In the genomic region with DNA sequence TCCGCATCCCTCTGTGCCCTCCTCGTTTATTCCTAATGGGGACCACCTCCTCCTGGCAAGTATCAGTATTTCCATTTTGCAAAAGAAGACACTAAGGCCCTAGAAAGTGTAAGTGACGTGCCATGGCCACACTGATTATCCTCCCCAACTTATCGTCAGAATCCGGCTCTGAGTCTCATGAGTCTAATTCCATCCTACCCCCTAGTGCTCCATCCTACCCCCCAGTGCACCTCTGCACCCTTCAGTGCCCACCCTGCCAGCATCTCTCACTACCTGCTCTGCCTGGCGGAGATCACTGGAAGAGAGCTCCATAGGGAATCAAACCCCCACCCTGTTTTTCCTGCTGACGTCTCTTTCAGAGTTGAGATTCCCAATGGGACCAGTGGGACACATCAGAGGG, we compare ENCODE assay signal across 23 cellular contexts. TPM values are rescaled to one million over a fixed set of nuclear protein-coding genes. Genes with fewer than 3 reads are reported as not detected.
A peak's percentile ranks its signal among the peaks of the same experiment; 100 is the strongest.
DNase-seq lines count a peak whose midpoint lies in the region; ATAC-seq and TF ChIP-seq lines count a peak whose summit lies in the region.
"Had no signal": no experiment of that assay in that cellular context is flagged by ENCODE, and none has a peak within 500 bp of the region (broad histone marks: within the 10 kb centered on the region; RNA-seq: fewer than 3 reads in every experiment).

No MANE protein-coding gene starts in this region.

- H3K27me3 ChIP-seq in mammary epithelial cell (ENCODE audit: insufficient read depth, low read length) (no peaks in the 10 kb centered on the region), hepatocyte (no peaks in the 10 kb centered on the region), thoracic aorta (replicated peaks; ENCODE audit: insufficient read depth) (no peaks in the 10 kb centered on the region), transverse colon (no peaks in the 10 kb centered on the region)
- H3K27me3 ChIP-seq: Peyer's patch had no signal

- BruUV-seq in MCF 10A (replicated peaks; lab: Mats Ljungman, UMichigan) (no TSS peak), mammary epithelial cell (replicated peaks; lab: Mats Ljungman, UMichigan) (no TSS peak)

- H3K4me1 ChIP-seq in mammary epithelial cell (ENCODE audit: insufficient read depth, low read length) (peaks cover 21% of the 10 kb centered on the region), hepatocyte (ENCODE audit: insufficient read depth) (peaks cover 36% of the 10 kb centered on the region), thoracic aorta (ENCODE audit: control insufficient read depth in 1 of 2, low read depth in 2 of 2) (peaks cover 20 to 59% of the 10 kb centered on the region in 2 donors), transverse colon (peaks cover 3 to 23% (median 18%) of the 10 kb centered on the region in 4 donors)

- dilution Hi-C loops in mammary epithelial cell (cut with HindIII; ENCODE audit: low sequenced_read_pairs): no loop called here

- no peak for TF ChIP-seq CTCF in MCF 10A (IDR thresholded peaks at IDR 0.05; ENCODE audit: unreplicated experiment)
- no peak for TF ChIP-seq CTCF in mammary epithelial cell (conservative IDR thresholded peaks at IDR 0.05 in 1 of 2, IDR thresholded peaks at IDR 0.05 in 1 of 2; ENCODE audit: extremely low read depth in 1 of 2, insufficient read depth in 1 of 2, low read depth in 1 of 2, low read length in 2 of 2)
- no peak for TF ChIP-seq CTCF in hepatocyte (IDR thresholded peaks at IDR 0.05; ENCODE audit: poor library complexity)
- TF ChIP-seq CTCF in neural crest cell (conservative IDR thresholded peaks at IDR 0.05): no peak
- no peak for TF ChIP-seq CTCF in thoracic aorta (IDR thresholded peaks at IDR 0.05)
- TF ChIP-seq CTCF in transverse colon (IDR thresholded peaks at IDR 0.05): no peak

- TF ChIP-seq POLR2A in transverse colon (IDR thresholded peaks at IDR 0.05): no peak

- DNase-seq in MCF 10A (ENCODE audit: unreplicated experiment) (no peak), mammary epithelial cell (no peak), hepatocyte (ENCODE audit: low spot score) (no peak), neural crest cell (ENCODE audit: low read depth, low spot score) (no peak), thoracic aorta (ENCODE audit: low spot score) (no peak), transverse colon (no peak)
- DNase-seq: CD4-positive, alpha-beta memory T cell; GDM1; GOT3; HCEC 1CT; IMR-90; MV-4-11; NCI-H1105 treated with DMSO at 0.1 percent for 48 hours; NCI-H2029 treated with DMSO at 0.1 percent for 48 hours; NCI-H345; NCI-H524 treated with DMSO at 0.1 percent for 48 hours; NCI-H82; Peyer's patch had no signal

- H3K36me3 ChIP-seq in mammary epithelial cell (ENCODE audit: insufficient read depth, low read length) (no peaks in the 10 kb centered on the region), hepatocyte (replicated peaks; ENCODE audit: insufficient read depth, low read depth) (no peaks in the 10 kb centered on the region), thoracic aorta (no peaks in the 10 kb centered on the region), transverse colon (no peaks in the 10 kb centered on the region)
- H3K36me3 ChIP-seq: Peyer's patch had no signal

- 93% methylated on average over 7 of the region's 7 CpGs for WGBS in mammary epithelial cell (ENCODE audit: low coverage, missing lambda C conversion rate)
- WGBS in hepatocyte (ENCODE audit: low lambda C conversion rate, missing lambda C conversion rate): 88% methylated on average over 7 of the region's 7 CpGs
- WGBS in transverse colon (ENCODE audit: low coverage in 1 of 2), 2 donors: 92% methylated on average over 4 to 7 of the region's 7 CpGs

- no peaks in the 10 kb centered on the region for H3K27me3 Mint-ChIP-seq in MCF 10A (ENCODE audit: insufficient read depth, unreplicated experiment)
- H3K27me3 Mint-ChIP-seq in neural crest cell (ENCODE audit: low read depth): peaks cover 3% of the 10 kb centered on the region

- no peak overlapping the region for H3K4me3 ChIP-seq in mammary epithelial cell (replicated peaks in 1 of 3; ENCODE audit: insufficient read depth in 1 of 3, low read depth in 2 of 3, low read length in 3 of 3)
- H3K4me3 ChIP-seq in hepatocyte: no peak overlapping the region
- no peak overlapping the region for H3K4me3 ChIP-seq in thoracic aorta
- no peak overlapping the region for H3K4me3 ChIP-seq in transverse colon
- H3K4me3 ChIP-seq: BLaER1 treated with 17β-estradiol and CSF1 and Interleukin-3, amounts not matched to agents 10 nM and 100 nM; Peyer's patch had no signal

- CTCF ChIA-PET in MCF 10A (lab: Yijun Ruan, JAX): no interaction called here
- CTCF ChIA-PET in mammary epithelial cell (lab: Charles Lee; ENCODE audit: low non-redundant PET): no interaction called here

- H3K9ac ChIP-seq in mammary epithelial cell (ENCODE audit: insufficient read depth, low read length): no peak overlapping the region
- H3K9ac ChIP-seq: BLaER1 treated with 17β-estradiol and CSF1 and Interleukin-3, amounts not matched to agents 10 nM and 100 nM; KMS-11 had no signal

- H3K27ac Mint-ChIP-seq in MCF 10A (ENCODE audit: low read depth, unreplicated experiment) (peak overlapping the region; percentile 26), neural crest cell (ENCODE audit: unreplicated experiment) (no peak overlapping the region)
- H3K27ac Mint-ChIP-seq: CD4-positive, alpha-beta memory T cell had no signal

- H3K9me3 ChIP-seq in mammary epithelial cell (replicated peaks; ENCODE audit: insufficient read depth, low read length) (no peaks in the 10 kb centered on the region), hepatocyte (ENCODE audit: low read depth) (no peaks in the 10 kb centered on the region), thoracic aorta (no peaks in the 10 kb centered on the region), transverse colon (no peaks in the 10 kb centered on the region)
- H3K9me3 ChIP-seq: BLaER1 treated with 17β-estradiol and CSF1 and Interleukin-3, amounts not matched to agents 10 nM and 100 nM; Peyer's patch had no signal

- in situ Hi-C loops in mammary epithelial cell (cut with MboI; ENCODE audit: low sequenced_read_pairs in 2 of 2) (no loop called here), transverse colon (cut with MboI; ENCODE audit: low pct_ligation_motif_present in 1 of 4, low pct_unique_long_range_greater_than_20kb in 1 of 4, low sequenced_read_pairs in 3 of 4) (no loop called here)

- no peak overlapping the region for H3K4me3 Mint-ChIP-seq in MCF 10A (ENCODE audit: unreplicated experiment)
- H3K4me3 Mint-ChIP-seq in neural crest cell: peak overlapping the region; percentile 36

- no peak for TF ChIP-seq EP300 in transverse colon (IDR thresholded peaks at IDR 0.05; ENCODE audit: low read depth)

- H3K9me2 ChIP-seq in hepatocyte (replicated peaks; ENCODE audit: insufficient read depth): no peaks in the 10 kb centered on the region

- H3K4me2 ChIP-seq in mammary epithelial cell (ENCODE audit: insufficient read depth, low read depth, low read length) (no peak overlapping the region), hepatocyte (no peak overlapping the region)
- H3K4me2 ChIP-seq: KMS-11 had no signal

- H3K27ac ChIP-seq in mammary epithelial cell (ENCODE audit: insufficient read depth, low read depth, low read length): no peak overlapping the region
- peak overlapping the region; percentile 16 for H3K27ac ChIP-seq in hepatocyte
- peak overlapping the region; percentile 89 to 93 for H3K27ac ChIP-seq in thoracic aorta
- H3K27ac ChIP-seq in transverse colon: no peak overlapping the region
- H3K27ac ChIP-seq: 22Rv1; BLaER1 treated with 17β-estradiol and CSF1 and Interleukin-3, amounts not matched to agents 10 nM and 100 nM; KMS-11; Peyer's patch had no signal

- intact Hi-C loops in MCF 10A (cut with micrococcal nuclease) (no loop called here), mammary epithelial cell (cut with micrococcal nuclease) (no loop called here), transverse colon (cut with DNase I; ENCODE audit: low total_unique reads) (no loop called here)

- no peaks in the 10 kb centered on the region for H4K20me1 ChIP-seq in mammary epithelial cell (ENCODE audit: insufficient read depth, low read length)
- H4K20me1 ChIP-seq in hepatocyte (ENCODE audit: insufficient read depth, poor library complexity, severe bottlenecking): no peaks in the 10 kb centered on the region

- no peaks in the 10 kb centered on the region for H3K36me3 Mint-ChIP-seq in MCF 10A (ENCODE audit: insufficient read depth, unreplicated experiment)
- peaks cover 2% of the 10 kb centered on the region for H3K36me3 Mint-ChIP-seq in neural crest cell (ENCODE audit: low read depth)

- H3K4me1 Mint-ChIP-seq in MCF 10A (ENCODE audit: insufficient read depth, unreplicated experiment) (no peaks in the 10 kb centered on the region), neural crest cell (peaks cover 9% of the 10 kb centered on the region)

- H3K9me3 Mint-ChIP-seq in MCF 10A (ENCODE audit: unreplicated experiment): no peaks in the 10 kb centered on the region
- H3K9me3 Mint-ChIP-seq in neural crest cell: no peaks in the 10 kb centered on the region
- H3K9me3 Mint-ChIP-seq: CD4-positive, alpha-beta memory T cell had no signal

- POLR2A ChIA-PET in MCF 10A (lab: Yijun Ruan, JAX): no interaction called here

- ATAC-seq in thoracic aorta (ENCODE audit: insufficient number of reproducible peaks, low FRiP score, low read depth) (no peak), HG02588 (IDR thresholded peaks at IDR 0.05; ENCODE audit: unreplicated experiment) (no peak), HG02885 (IDR thresholded peaks at IDR 0.05; ENCODE audit: poor library complexity, unreplicated experiment) (no peak)

- no peak overlapping the region for H2AFZ ChIP-seq in mammary epithelial cell (ENCODE audit: low read depth, low read length)
- H2AFZ ChIP-seq in hepatocyte: no peak overlapping the region

- H3K79me2 ChIP-seq in mammary epithelial cell (ENCODE audit: insufficient read depth, low read length) (no peaks in the 10 kb centered on the region), hepatocyte (peaks cover 34% of the 10 kb centered on the region)

RNA-seq across cellular contexts. Expression of gene PRDM11, which starts 31.8 kb away (rescaled TPM):
- total RNA-seq in MCF 10A (2022): 4.0 and 4.9 TPM in 2 replicates
- total RNA-seq in mammary epithelial cell: 1 to 10 TPM; 3.3 to 3.4 TPM
- 1.7 TPM for polyA plus RNA-seq in mammary epithelial cell
- polyA minus RNA-seq in mammary epithelial cell: 4.2 TPM
- 15.0 and 25.0 TPM in 2 replicates for total RNA-seq in hepatocyte
- polyA plus RNA-seq in hepatocyte: 8.8 and 11.2 TPM in 2 replicates
- 13.1 and 15.2 TPM in 2 replicates for total RNA-seq in neural crest cell
- 10 to 100 TPM; 23.8 to 30.5 TPM for total RNA-seq in thoracic aorta
- 10 to 100 TPM in 1 of 4 donors, 1 to 10 TPM in 3; 5.0 to 11.2 (median 7.9) TPM for total RNA-seq in transverse colon

Comparison
In these comparisons a context has a peak if more than half of its experiments do, and no peak if none do; other contexts are left out.
1. H3K27ac ChIP-seq: peak in hepatocyte (single experiment) and thoracic aorta (2 of 2); none in mammary epithelial cell (single experiment) and transverse colon (0 of 4).